20 cellular contexts compared by ENCODE assay signal in genomic region chr21:28240586-28240985, GRCh38.
DNase-seq lines count a peak whose midpoint lies in the region; ATAC-seq and TF ChIP-seq lines count a peak whose summit lies in the region.
"Had no signal": no experiment of that assay in that cellular context is flagged by ENCODE, and none has a peak within 500 bp of the region (broad histone marks: within the 10 kb centered on the region; RNA-seq: fewer than 3 reads in every experiment).

No MANE protein-coding gene starts in this region.

- H3K27ac Mint-ChIP-seq in stimulated activated memory B cell treated with anti-CD40 and anti-IgM and Interleukin-4, amounts not matched to agents 10 μg/mL and 1 μg/mL and 100 μg/mL, for 72 hours, result no peak overlapping the region

- peak overlapping the region; percentile 37 for H3K27ac ChIP-seq in brain microvascular endothelial cell
- H3K27ac ChIP-seq: GM23248, KMS-11 had no signal

- DNase-seq in ELR (ENCODE audit: low read depth), result peak; percentile 42
- peak; percentile 36 for DNase-seq in brain microvascular endothelial cell
- DNase-seq in fibroblast of villous mesenchyme (ENCODE audit: low read depth), result peak; percentile 86
- no peak for DNase-seq in GM19238 (ENCODE audit: insufficient read length, low spot score)
- no peak for DNase-seq in kidney tubule cell (ENCODE audit: low spot score)
- DNase-seq: C1 segment of cervical spinal cord, DMS79, GM23248, NCI-H1417, NCI-H187, NCI-H2107, NCI-H2227 treated with DMSO at 0.1 percent for 48 hours, NCI-H524, NCI-H82, SHP77, SK-N-SH had no signal

- no peaks in the 10 kb centered on the region for H3K9me3 Mint-ChIP-seq in stimulated activated memory B cell treated with anti-CD40 and anti-IgM and Interleukin-4, amounts not matched to agents 10 μg/mL and 1 μg/mL and 100 μg/mL, for 72 hours

- H3K4me3 ChIP-seq in brain microvascular endothelial cell (ENCODE audit: low read depth, low read length) (no peak overlapping the region), fibroblast of villous mesenchyme (ENCODE audit: low read depth, low read length) (no peak overlapping the region)
- H3K4me3 ChIP-seq: GM23248, HAP-1 had no signal

- H3K4me3 Mint-ChIP-seq in stimulated activated memory B cell treated with anti-CD40 and anti-IgM and Interleukin-4, amounts not matched to agents 10 μg/mL and 1 μg/mL and 100 μg/mL, for 72 hours, result no peak overlapping the region

- H3K4me1 Mint-ChIP-seq in stimulated activated memory B cell treated with anti-CD40 and anti-IgM and Interleukin-4, amounts not matched to agents 10 μg/mL and 1 μg/mL and 100 μg/mL, for 72 hours, result no peaks in the 10 kb centered on the region

- ATAC-seq in HG03039 (IDR thresholded peaks at IDR 0.05; ENCODE audit: unreplicated experiment), result no peak
- no peak for ATAC-seq in stimulated activated memory B cell treated with anti-CD40 and anti-IgM and Interleukin-4, amounts not matched to agents 10 μg/mL and 1 μg/mL and 100 μg/mL, for 72 hours

- H3K27me3 Mint-ChIP-seq in stimulated activated memory B cell treated with anti-CD40 and anti-IgM and Interleukin-4, amounts not matched to agents 10 μg/mL and 1 μg/mL and 100 μg/mL, for 72 hours, result no peaks in the 10 kb centered on the region

- H3K36me3 Mint-ChIP-seq in stimulated activated memory B cell treated with anti-CD40 and anti-IgM and Interleukin-4, amounts not matched to agents 10 μg/mL and 1 μg/mL and 100 μg/mL, for 72 hours, result no peaks in the 10 kb centered on the region

- no peaks in the 10 kb centered on the region for H3K36me3 ChIP-seq in brain microvascular endothelial cell (replicated peaks)
- H3K36me3 ChIP-seq: HAP-1 had no signal

- H3K27me3 ChIP-seq in brain microvascular endothelial cell (replicated peaks), result no peaks in the 10 kb centered on the region

- TF ChIP-seq CTCF in brain microvascular endothelial cell (IDR thresholded peaks at IDR 0.05; ENCODE audit: low read depth, low read length, missing control alignments) (no peak), fibroblast of villous mesenchyme (IDR thresholded peaks at IDR 0.05; ENCODE audit: insufficient read depth, low read depth, low read length) (no peak)

- in situ Hi-C loops in brain microvascular endothelial cell (cut with HindIII; ENCODE audit: low pct_ligation_motif_present, low sequenced_read_pairs), result no loop called here

Comparison
In these comparisons a context has a peak if more than half of its experiments do, and no peak if none do; other contexts are left out.
1. DNase-seq: peak in ELR (single experiment), brain microvascular endothelial cell (single experiment) and fibroblast of villous mesenchyme (single experiment); none in GM19238 (single experiment) and kidney tubule cell (single experiment).